Comparison of ENCODE assay signal across 3 cellular contexts in the genomic region with DNA sequence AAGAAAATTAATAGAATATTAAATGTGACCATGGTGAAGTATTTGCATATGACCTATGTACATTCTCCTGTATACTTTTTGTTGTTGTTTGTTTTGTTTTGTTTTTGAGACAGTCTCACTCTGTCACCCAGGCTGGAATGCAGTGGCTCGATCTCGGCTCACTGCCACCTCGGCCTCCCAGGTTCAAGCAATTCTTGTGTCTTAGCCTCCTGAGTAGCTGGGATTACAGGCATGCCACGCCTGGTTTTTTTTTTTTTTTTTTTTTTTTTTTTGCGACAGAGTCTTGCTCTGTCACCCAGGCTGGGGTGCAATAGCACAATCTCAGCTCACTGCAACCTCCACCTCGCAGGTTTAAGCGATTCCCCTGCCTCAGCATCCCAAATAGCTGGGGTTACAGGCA.
A peak's percentile ranks its signal among the peaks of the same experiment; 100 is the strongest.
TF ChIP-seq lines count a peak whose summit lies in the region.

No MANE protein-coding gene starts in this region.

TF ChIP-seq in HEK293, 187 proteins besides CTCF, POLR2A, EP300 and RAD21:
- TF ChIP-seq, protein P1, sequence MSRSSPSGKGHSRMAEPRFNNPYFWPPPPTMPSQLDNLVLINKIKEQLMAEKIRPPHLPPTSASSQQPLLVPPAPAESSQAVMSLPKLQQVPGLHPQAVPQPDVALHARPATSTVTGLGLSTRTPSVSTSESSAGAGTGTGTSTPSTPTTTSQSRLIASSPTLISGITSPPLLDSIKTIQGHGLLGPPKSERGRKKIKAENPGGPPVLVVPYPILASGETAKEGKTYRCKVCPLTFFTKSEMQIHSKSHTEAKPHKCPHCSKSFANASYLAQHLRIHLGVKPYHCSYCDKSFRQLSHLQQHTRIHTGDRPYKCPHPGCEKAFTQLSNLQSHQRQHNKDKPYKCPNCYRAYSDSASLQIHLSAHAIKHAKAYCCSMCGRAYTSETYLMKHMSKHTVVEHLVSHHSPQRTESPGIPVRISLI (tag by site-specific recombination; IDR thresholded peaks at IDR 0.05) = peak; percentile 58; the same call in 1 of the 2 replicates

TF ChIP-seq in HEK293T, 16 proteins besides CTCF, POLR2A, EP300 and RAD21:
- TF ChIP-seq ZNF384 (IDR thresholded peaks at IDR 0.05) = peak; percentile 31; the same call in 1 of the 2 replicates

TF ChIP-seq in K562, 482 proteins besides CTCF, POLR2A, EP300 and RAD21:
- TF ChIP-seq, protein P2, sequence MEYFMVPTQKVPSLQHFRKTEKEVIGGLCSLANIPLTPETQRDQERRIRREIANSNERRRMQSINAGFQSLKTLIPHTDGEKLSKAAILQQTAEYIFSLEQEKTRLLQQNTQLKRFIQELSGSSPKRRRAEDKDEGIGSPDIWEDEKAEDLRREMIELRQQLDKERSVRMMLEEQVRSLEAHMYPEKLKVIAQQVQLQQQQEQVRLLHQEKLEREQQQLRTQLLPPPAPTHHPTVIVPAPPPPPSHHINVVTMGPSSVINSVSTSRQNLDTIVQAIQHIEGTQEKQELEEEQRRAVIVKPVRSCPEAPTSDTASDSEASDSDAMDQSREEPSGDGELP (CRISPR knock-in tag; IDR thresholded peaks at IDR 0.05; ENCODE audit: borderline replicate concordance) = peak; percentile 33; the same call in 1 of the 2 replicates
- TF ChIP-seq ZNF384 (IDR thresholded peaks at IDR 0.05; ENCODE audit: low read depth, low read length) = peak; percentile 67; the same call in 1 of the 2 replicates
TF ChIP-seq in K562: peak in this region for 2; not testable (repeated sequence) for 480.
